In genomic region chr5:15254607-15255006, GRCh38 we compare ENCODE assay signal across 13 cellular contexts.
DNase-seq lines count a peak whose midpoint lies in the region; ATAC-seq and TF ChIP-seq lines count a peak whose summit lies in the region.
"Had no signal": no experiment of that assay in that cellular context is flagged by ENCODE, and none has a peak within 500 bp of the region (broad histone marks: within the 10 kb centered on the region; RNA-seq: fewer than 3 reads in every experiment).

No MANE protein-coding gene starts in this region.

- DNase-seq in GM04504 (ENCODE audit: low read depth): peak; percentile 58
- peak; percentile 91 for DNase-seq in MV-4-11 (lab: John Stamatoyannopoulos, UW)
- peak; percentile 95 for DNase-seq in choroid plexus epithelial cell (ENCODE audit: low read depth)
- DNase-seq in sciatic nerve (ENCODE audit: low spot score): no peak
- no peak for DNase-seq in RKO (ENCODE audit: low spot score)
- no peak for DNase-seq in activated CD4-positive, CD25-positive, alpha-beta regulatory T cell (lab: John Stamatoyannopoulos, UW)
- DNase-seq: C1 segment of cervical spinal cord, NCI-H1105 treated with DMSO at 0.1 percent for 48 hours, NCI-H187 treated with DMSO at 0.1 percent for 48 hours, NCI-H2171 treated with DMSO at 0.1 percent for 48 hours, NCI-H510A had no signal

- no peak overlapping the region for H3K4me3 ChIP-seq in choroid plexus epithelial cell (ENCODE audit: low read depth, low read length)
- H3K4me3 ChIP-seq: K562 had no signal

- ATAC-seq in sciatic nerve (peak; percentile 39), HG03565 (IDR thresholded peaks at IDR 0.05; ENCODE audit: unreplicated experiment) (no peak)
- ATAC-seq: K562 had no signal

- intact Hi-C loops in sciatic nerve (cut with DNase I): no loop called here

- TF ChIP-seq CTCF in choroid plexus epithelial cell (conservative IDR thresholded peaks at IDR 0.05; ENCODE audit: low read depth, low read length): no peak

Comparison
In these comparisons a context has a peak if more than half of its experiments do, and no peak if none do; other contexts are left out.
1. DNase-seq: peak in GM04504 (single experiment), MV-4-11 (single experiment) and choroid plexus epithelial cell (single experiment); none in sciatic nerve (single experiment), RKO (single experiment) and activated CD4-positive, CD25-positive, alpha-beta regulatory T cell (0 of 4).